ENCODE assay signal across 11 cellular contexts in genomic region chr15:45197512-45197911, GRCh38. TPM values are rescaled to one million over a fixed set of nuclear protein-coding genes. Genes with fewer than 3 reads are reported as not detected.
DNase-seq lines count a peak whose midpoint lies in the region; TF ChIP-seq lines count a peak whose summit lies in the region.
"Had no signal": no experiment of that assay in that cellular context is flagged by ENCODE, and none has a peak within 500 bp of the region (broad histone marks: within the 10 kb centered on the region; RNA-seq: fewer than 3 reads in every experiment).

No MANE protein-coding gene starts in this region.

- no peaks in the 10 kb centered on the region for H3K9me3 Mint-ChIP-seq in MCF 10A (ENCODE audit: unreplicated experiment)

- no peak overlapping the region for H3K27ac Mint-ChIP-seq in MCF 10A (ENCODE audit: low read depth, unreplicated experiment)
- H3K27ac Mint-ChIP-seq: brain had no signal

- H3K36me3 ChIP-seq in breast epithelium (no peaks in the 10 kb centered on the region), stomach smooth muscle (ENCODE audit: control insufficient read depth in 2 of 2, insufficient read depth in 2 of 2, low read length in 2 of 2) (no peaks in the 10 kb centered on the region), tibial artery (no peaks in the 10 kb centered on the region), prostate gland (no peaks in the 10 kb centered on the region)

- H3K4me3 Mint-ChIP-seq in MCF 10A (ENCODE audit: unreplicated experiment), result no peak overlapping the region

- no peaks in the 10 kb centered on the region for H3K4me1 ChIP-seq in breast epithelium
- peaks cover 16% of the 10 kb centered on the region for H3K4me1 ChIP-seq in stomach smooth muscle (ENCODE audit: control insufficient read depth, insufficient read depth, low read length)
- peaks cover 0 to 11% (median 0%) of the 10 kb centered on the region in 4 donors for H3K4me1 ChIP-seq in tibial artery
- H3K4me1 ChIP-seq in prostate gland (replicated peaks), result no peaks in the 10 kb centered on the region

- H3K27ac ChIP-seq in breast epithelium (no peak overlapping the region), stomach smooth muscle (ENCODE audit: low read length) (no peak overlapping the region), tibial artery (peak overlapping the region in 1 of 2 donors; percentile 99), prostate gland (peak overlapping the region in 1 of 2 donors; percentile 99)

- H3K27me3 ChIP-seq in breast epithelium, result no peaks in the 10 kb centered on the region
- H3K27me3 ChIP-seq in stomach smooth muscle (ENCODE audit: control insufficient read depth in 1 of 2, insufficient read depth in 2 of 2, low read length in 2 of 2), result no peaks in the 10 kb centered on the region
- H3K27me3 ChIP-seq in tibial artery, result no peaks in the 10 kb centered on the region
- H3K27me3 ChIP-seq in prostate gland (replicated peaks; ENCODE audit: insufficient read depth), result no peaks in the 10 kb centered on the region

- peaks cover 13% of the 10 kb centered on the region for H3K36me3 Mint-ChIP-seq in MCF 10A (ENCODE audit: insufficient read depth, unreplicated experiment)
- H3K36me3 Mint-ChIP-seq: brain had no signal

- POLR2A ChIA-PET in MCF 10A (lab: Yijun Ruan, JAX), result interaction anchor here (0.7 to 6.5 kb wide), 10 partner anchors 11 to 390 kb away, joined by 3 to 113 read pairs (median 4); partner anchors contain the start of gene BLOC1S6

- 44% methylated on average over 3 of the region's 3 CpGs for WGBS in prostate gland

- BruUV-seq in MCF 10A (replicated peaks; lab: Mats Ljungman, UMichigan), result no TSS peak

- H3K4me3 ChIP-seq in breast epithelium, result no peak overlapping the region
- peak overlapping the region; percentile 81 for H3K4me3 ChIP-seq in epithelial cell of esophagus (ENCODE audit: low read length)
- peak overlapping the region; percentile 70 to 95 for H3K4me3 ChIP-seq in stomach smooth muscle (ENCODE audit: low read length in 2 of 2)
- H3K4me3 ChIP-seq in tibial artery, result peak overlapping the region in 1 of 2 donors; percentile 60
- H3K4me3 ChIP-seq in prostate gland, result no peak overlapping the region

- H3K27me3 Mint-ChIP-seq in MCF 10A (ENCODE audit: insufficient read depth, unreplicated experiment), result no peaks in the 10 kb centered on the region

- DNase-seq in MCF 10A (ENCODE audit: unreplicated experiment) (peak; percentile 14), breast epithelium (ENCODE audit: low spot score in 2 of 2) (no peak), OCI-M1 (lab: John Stamatoyannopoulos, UW) (peak; percentile 36), epithelial cell of esophagus (ENCODE audit: low read depth) (peak; percentile 74), tibial artery (no peak), prostate gland (ENCODE audit: low spot score) (no peak), NCI-H774 (lab: John Stamatoyannopoulos, UW) (no peak)

- intact Hi-C loops in MCF 10A (cut with micrococcal nuclease) (no loop called here), breast epithelium (cut with DNase I; ENCODE audit: low total_unique reads) (loop anchor here (10.0 kb wide), 1 partner anchor 207 kb away; a partner anchor contains a TSS), tibial artery (cut with DNase I; ENCODE audit: low total_unique reads) (no loop called here), prostate gland (cut with DNase I) (loop anchor here (5.0 kb wide), 1 partner anchor 180 kb away; the partner anchor contains the start of gene GATM)

- CTCF ChIA-PET in MCF 10A (lab: Yijun Ruan, JAX), result interaction anchor here (0.7 to 2.3 kb wide), 10 partner anchors 11 to 225 kb away, joined by 3 to 20 read pairs (median 4); a partner anchor contains a TSS

- H3K9me3 ChIP-seq in breast epithelium, result no peaks in the 10 kb centered on the region
- H3K9me3 ChIP-seq in stomach smooth muscle (ENCODE audit: control insufficient read depth in 2 of 2, low read length in 2 of 2), result no peaks in the 10 kb centered on the region
- H3K9me3 ChIP-seq in tibial artery, result no peaks in the 10 kb centered on the region
- no peaks in the 10 kb centered on the region for H3K9me3 ChIP-seq in prostate gland

- TF ChIP-seq CTCF in MCF 10A (IDR thresholded peaks at IDR 0.05; ENCODE audit: unreplicated experiment), result no peak
- no peak for TF ChIP-seq CTCF in breast epithelium (IDR thresholded peaks at IDR 0.05)
- TF ChIP-seq CTCF in epithelial cell of esophagus (IDR thresholded peaks at IDR 0.05; ENCODE audit: insufficient read depth, low read depth, low read length, missing control alignments), result no peak
- TF ChIP-seq CTCF in tibial artery (IDR thresholded peaks at IDR 0.05), result no peak
- no peak for TF ChIP-seq CTCF in prostate gland (IDR thresholded peaks at IDR 0.05)

- no peak overlapping the region for H3K9ac ChIP-seq in stomach smooth muscle (ENCODE audit: low read length in 2 of 2)
- H3K9ac ChIP-seq: parathyroid adenoma had no signal

- H3K4me1 Mint-ChIP-seq in MCF 10A (ENCODE audit: insufficient read depth, unreplicated experiment), result peaks cover 8% of the 10 kb centered on the region

- TF ChIP-seq POLR2A in breast epithelium (IDR thresholded peaks at IDR 0.05) (no peak), prostate gland (IDR thresholded peaks at IDR 0.05) (no peak)

RNA-seq across cellular contexts. Expression of gene SHF, which starts 9.7 kb away (rescaled TPM):
- total RNA-seq in MCF 10A (2022), result 0.34 and 0.44 TPM in 2 replicates
- 1 to 10 TPM; 5.0 to 9.7 (median 9.5) TPM for total RNA-seq in breast epithelium
- 10 to 100 TPM; 11.2 to 13.7 TPM for total RNA-seq in prostate gland

RNA-seq across cellular contexts. Expression of gene SLC28A2, which starts 54.5 kb away (rescaled TPM):
- total RNA-seq in MCF 10A (2022) (not detected in 2 replicates), breast epithelium (not detected), prostate gland (under 1 TPM in 1 of 2 donors, not detected in 1; 0.51 TPM)
- total RNA-seq: NCI-H460 had no signal

Comparison
In these comparisons a context has a peak if more than half of its experiments do, and no peak if none do; other contexts are left out.
1. DNase-seq: peak in MCF 10A (single experiment), OCI-M1 (single experiment) and epithelial cell of esophagus (single experiment); none in breast epithelium (0 of 2), tibial artery (0 of 2), prostate gland (single experiment) and NCI-H774 (single experiment).
2. intact Hi-C loops: an anchor here in breast epithelium (10.0 kb wide) and prostate gland (5.0 kb wide); none called in MCF 10A and tibial artery.
3. H3K4me3 ChIP-seq: peak in epithelial cell of esophagus (single experiment) and stomach smooth muscle (2 of 2); none in breast epithelium (0 of 3) and prostate gland (0 of 2).